Comparison of ENCODE assay signal across 1 cellular context in the genomic region with DNA sequence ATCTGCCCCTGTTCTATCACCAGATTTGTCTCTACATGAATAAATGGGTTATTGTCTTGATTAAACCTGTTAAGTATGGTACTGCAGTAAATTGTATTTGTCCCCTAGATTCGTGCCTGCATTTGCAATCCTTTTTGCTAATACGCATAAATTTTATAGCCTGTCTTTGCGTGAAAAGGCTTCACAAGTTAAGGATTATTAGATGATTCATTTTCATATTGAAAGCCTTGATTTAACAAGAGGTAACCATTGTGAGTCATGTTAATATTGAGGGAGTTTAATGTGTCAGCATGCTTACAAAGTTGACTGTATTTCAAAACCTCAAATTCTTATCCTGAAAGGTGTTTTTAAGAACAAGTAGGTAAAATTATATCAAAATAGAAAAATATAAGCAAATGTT.
TF ChIP-seq lines count a peak whose summit lies in the region.

No MANE protein-coding gene starts in this region.

TF ChIP-seq in HepG2, 621 proteins besides CTCF, POLR2A, EP300 and RAD21:
- no peak for TF ChIP-seq SRF (IDR thresholded peaks at IDR 0.05; ENCODE audit: low read depth, low read length)
- TF ChIP-seq, protein P1, sequence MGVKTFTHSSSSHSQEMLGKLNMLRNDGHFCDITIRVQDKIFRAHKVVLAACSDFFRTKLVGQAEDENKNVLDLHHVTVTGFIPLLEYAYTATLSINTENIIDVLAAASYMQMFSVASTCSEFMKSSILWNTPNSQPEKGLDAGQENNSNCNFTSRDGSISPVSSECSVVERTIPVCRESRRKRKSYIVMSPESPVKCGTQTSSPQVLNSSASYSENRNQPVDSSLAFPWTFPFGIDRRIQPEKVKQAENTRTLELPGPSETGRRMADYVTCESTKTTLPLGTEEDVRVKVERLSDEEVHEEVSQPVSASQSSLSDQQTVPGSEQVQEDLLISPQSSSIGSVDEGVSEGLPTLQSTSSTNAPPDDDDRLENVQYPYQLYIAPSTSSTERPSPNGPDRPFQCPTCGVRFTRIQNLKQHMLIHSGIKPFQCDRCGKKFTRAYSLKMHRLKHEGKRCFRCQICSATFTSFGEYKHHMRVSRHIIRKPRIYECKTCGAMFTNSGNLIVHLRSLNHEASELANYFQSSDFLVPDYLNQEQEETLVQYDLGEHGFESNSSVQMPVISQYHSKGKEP (CRISPR knock-in tag; IDR thresholded peaks at IDR 0.05) = no peak
